In the genomic region with DNA sequence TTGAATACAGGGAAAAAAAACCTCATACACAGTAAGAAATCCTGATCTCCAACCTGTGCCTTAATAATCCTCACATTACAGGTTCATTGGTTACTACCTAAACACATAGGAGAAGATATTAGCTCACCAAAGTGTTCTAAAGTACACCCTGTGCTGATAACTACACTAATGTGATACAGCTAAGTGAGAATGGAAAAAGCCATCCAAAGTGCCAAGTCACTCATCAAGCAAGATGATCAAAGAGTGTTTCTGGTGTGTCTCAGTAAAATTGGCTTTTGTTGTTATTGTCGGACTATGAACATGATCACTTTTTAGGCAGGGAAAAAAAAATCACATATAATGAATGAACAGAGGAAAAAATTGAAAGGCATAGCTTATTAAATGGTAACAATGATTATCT, we compare ENCODE assay signal across 2 cellular contexts.
TF ChIP-seq lines count a peak whose summit lies in the region.

No MANE protein-coding gene starts in this region.

TF ChIP-seq in GM23338, 12 proteins besides CTCF, POLR2A, EP300 and RAD21:
- TF ChIP-seq, protein P1, sequence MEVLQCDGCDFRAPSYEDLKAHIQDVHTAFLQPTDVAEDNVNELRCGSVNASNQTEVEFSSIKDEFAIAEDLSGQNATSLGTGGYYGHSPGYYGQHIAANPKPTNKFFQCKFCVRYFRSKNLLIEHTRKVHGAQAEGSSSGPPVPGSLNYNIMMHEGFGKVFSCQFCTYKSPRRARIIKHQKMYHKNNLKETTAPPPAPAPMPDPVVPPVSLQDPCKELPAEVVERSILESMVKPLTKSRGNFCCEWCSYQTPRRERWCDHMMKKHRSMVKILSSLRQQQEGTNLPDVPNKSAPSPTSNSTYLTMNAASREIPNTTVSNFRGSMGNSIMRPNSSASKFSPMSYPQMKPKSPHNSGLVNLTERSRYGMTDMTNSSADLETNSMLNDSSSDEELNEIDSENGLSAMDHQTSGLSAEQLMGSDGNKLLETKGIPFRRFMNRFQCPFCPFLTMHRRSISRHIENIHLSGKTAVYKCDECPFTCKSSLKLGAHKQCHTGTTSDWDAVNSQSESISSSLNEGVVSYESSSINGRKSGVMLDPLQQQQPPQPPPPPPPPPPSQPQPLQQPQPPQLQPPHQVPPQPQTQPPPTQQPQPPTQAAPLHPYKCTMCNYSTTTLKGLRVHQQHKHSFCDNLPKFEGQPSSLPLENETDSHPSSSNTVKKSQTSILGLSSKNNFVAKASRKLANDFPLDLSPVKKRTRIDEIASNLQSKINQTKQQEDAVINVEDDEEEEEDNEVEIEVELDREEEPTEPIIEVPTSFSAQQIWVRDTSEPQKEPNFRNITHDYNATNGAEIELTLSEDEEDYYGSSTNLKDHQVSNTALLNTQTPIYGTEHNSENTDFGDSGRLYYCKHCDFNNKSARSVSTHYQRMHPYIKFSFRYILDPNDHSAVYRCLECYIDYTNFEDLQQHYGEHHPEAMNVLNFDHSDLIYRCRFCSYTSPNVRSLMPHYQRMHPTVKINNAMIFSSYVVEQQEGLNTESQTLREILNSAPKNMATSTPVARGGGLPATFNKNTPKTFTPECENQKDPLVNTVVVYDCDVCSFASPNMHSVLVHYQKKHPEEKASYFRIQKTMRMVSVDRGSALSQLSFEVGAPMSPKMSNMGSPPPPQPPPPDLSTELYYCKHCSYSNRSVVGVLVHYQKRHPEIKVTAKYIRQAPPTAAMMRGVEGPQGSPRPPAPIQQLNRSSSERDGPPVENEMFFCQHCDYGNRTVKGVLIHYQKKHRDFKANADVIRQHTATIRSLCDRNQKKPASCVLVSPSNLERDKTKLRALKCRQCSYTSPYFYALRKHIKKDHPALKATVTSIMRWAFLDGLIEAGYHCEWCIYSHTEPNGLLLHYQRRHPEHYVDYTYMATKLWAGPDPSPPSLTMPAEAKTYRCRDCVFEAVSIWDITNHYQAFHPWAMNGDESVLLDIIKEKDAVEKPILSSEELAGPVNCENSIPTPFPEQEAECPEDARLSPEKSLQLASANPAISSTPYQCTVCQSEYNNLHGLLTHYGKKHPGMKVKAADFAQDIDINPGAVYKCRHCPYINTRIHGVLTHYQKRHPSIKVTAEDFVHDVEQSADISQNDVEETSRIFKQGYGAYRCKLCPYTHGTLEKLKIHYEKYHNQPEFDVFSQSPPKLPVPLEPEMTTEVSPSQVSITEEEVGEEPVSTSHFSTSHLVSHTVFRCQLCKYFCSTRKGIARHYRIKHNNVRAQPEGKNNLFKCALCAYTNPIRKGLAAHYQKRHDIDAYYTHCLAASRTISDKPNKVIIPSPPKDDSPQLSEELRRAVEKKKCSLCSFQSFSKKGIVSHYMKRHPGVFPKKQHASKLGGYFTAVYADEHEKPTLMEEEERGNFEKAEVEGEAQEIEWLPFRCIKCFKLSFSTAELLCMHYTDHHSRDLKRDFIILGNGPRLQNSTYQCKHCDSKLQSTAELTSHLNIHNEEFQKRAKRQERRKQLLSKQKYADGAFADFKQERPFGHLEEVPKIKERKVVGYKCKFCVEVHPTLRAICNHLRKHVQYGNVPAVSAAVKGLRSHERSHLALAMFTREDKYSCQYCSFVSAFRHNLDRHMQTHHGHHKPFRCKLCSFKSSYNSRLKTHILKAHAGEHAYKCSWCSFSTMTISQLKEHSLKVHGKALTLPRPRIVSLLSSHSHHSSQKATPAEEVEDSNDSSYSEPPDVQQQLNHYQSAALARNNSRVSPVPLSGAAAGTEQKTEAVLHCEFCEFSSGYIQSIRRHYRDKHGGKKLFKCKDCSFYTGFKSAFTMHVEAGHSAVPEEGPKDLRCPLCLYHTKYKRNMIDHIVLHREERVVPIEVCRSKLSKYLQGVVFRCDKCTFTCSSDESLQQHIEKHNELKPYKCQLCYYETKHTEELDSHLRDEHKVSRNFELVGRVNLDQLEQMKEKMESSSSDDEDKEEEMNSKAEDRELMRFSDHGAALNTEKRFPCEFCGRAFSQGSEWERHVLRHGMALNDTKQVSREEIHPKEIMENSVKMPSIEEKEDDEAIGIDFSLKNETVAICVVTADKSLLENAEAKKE (CRISPR knock-in tag; IDR thresholded peaks at IDR 0.05) = no peak

TF ChIP-seq in WTC11, 78 proteins besides CTCF, POLR2A, EP300 and RAD21 (continued from another document):
- TF ChIP-seq, protein P2, sequence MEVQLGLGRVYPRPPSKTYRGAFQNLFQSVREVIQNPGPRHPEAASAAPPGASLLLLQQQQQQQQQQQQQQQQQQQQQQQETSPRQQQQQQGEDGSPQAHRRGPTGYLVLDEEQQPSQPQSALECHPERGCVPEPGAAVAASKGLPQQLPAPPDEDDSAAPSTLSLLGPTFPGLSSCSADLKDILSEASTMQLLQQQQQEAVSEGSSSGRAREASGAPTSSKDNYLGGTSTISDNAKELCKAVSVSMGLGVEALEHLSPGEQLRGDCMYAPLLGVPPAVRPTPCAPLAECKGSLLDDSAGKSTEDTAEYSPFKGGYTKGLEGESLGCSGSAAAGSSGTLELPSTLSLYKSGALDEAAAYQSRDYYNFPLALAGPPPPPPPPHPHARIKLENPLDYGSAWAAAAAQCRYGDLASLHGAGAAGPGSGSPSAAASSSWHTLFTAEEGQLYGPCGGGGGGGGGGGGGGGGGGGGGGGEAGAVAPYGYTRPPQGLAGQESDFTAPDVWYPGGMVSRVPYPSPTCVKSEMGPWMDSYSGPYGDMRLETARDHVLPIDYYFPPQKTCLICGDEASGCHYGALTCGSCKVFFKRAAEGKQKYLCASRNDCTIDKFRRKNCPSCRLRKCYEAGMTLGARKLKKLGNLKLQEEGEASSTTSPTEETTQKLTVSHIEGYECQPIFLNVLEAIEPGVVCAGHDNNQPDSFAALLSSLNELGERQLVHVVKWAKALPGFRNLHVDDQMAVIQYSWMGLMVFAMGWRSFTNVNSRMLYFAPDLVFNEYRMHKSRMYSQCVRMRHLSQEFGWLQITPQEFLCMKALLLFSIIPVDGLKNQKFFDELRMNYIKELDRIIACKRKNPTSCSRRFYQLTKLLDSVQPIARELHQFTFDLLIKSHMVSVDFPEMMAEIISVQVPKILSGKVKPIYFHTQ (CRISPR knock-in tag; IDR thresholded peaks at IDR 0.05) = no peak
- no peak for TF ChIP-seq SMAD4 (CRISPR knock-in tag; IDR thresholded peaks at IDR 0.05)
TF ChIP-seq in WTC11: peak in this region for 0.
